Comparison of ENCODE assay signal across 15 cellular contexts in genomic region chr7:66326501-66327180, GRCh38.
DNase-seq lines count a peak whose midpoint lies in the region; ATAC-seq, FAIRE-seq and TF ChIP-seq lines count a peak whose summit lies in the region.
"Had no signal": no experiment of that assay in that cellular context is flagged by ENCODE, and none has a peak within 500 bp of the region (broad histone marks: within the 10 kb centered on the region; RNA-seq: fewer than 3 reads in every experiment).

No MANE protein-coding gene starts in this region.

- H3K4me1 ChIP-seq in K562 (replicated peaks in 1 of 2; ENCODE audit: control insufficient read depth in 2 of 2, insufficient read depth in 2 of 2, low read length in 2 of 2) = no peaks in the 10 kb centered on the region
- peaks cover 0 to 3% of the 10 kb centered on the region in 2 donors for H3K4me1 ChIP-seq in kidney (ENCODE audit: control insufficient read depth in 1 of 2, insufficient read depth in 1 of 2, low read depth in 1 of 2, low read length in 2 of 2)
- H3K4me1 ChIP-seq in neuronal stem cell (ENCODE audit: control insufficient read depth in 2 of 2, insufficient read depth in 1 of 2, low read depth in 1 of 2, low read length in 2 of 2) = no peaks in the 10 kb centered on the region

- no peak overlapping the region for H2BK5ac ChIP-seq in neuronal stem cell (ENCODE audit: low read length)

- ATAC-seq in K562 = no peak

- FAIRE-seq in K562 (lab: Jason Lieb, UNC) (no peak), kidney (lab: Jason Lieb, UNC) (peak; percentile 66)

- no peak for TF ChIP-seq POLR2A in K562 (conservative IDR thresholded peaks at IDR 0.05)

- no peak overlapping the region for H3K4ac ChIP-seq in neuronal stem cell (ENCODE audit: low read length)

- no peak overlapping the region for H2AFZ ChIP-seq in K562 (ENCODE audit: low read depth, low read length)
- no peak overlapping the region for H2AFZ ChIP-seq in neuronal stem cell (ENCODE audit: low read length)

- no peak overlapping the region for H4K8ac ChIP-seq in neuronal stem cell (ENCODE audit: low read depth, low read length)

- H4K20me1 ChIP-seq in K562 (replicated peaks; ENCODE audit: control insufficient read depth, insufficient read depth, low read length) = no peaks in the 10 kb centered on the region

- intact Hi-C loops in K562 (cut with micrococcal nuclease) (no loop called here), kidney (cut with DNase I) (no loop called here), dorsolateral prefrontal cortex (cut with DNase I) (no loop called here)

- H3K79me1 ChIP-seq in neuronal stem cell (ENCODE audit: low read depth, low read length) = no peaks in the 10 kb centered on the region

- H2AK5ac ChIP-seq in neuronal stem cell (ENCODE audit: low read depth, low read length) = no peak overlapping the region

- no peak for TF ChIP-seq CTCF in K562 (IDR thresholded peaks at IDR 0.05 in 2 of 3, conservative IDR thresholded peaks at IDR 0.05 in 1 of 3; ENCODE audit: insufficient read depth in 2 of 3, low read depth in 1 of 3, low read length in 3 of 3)
- no peak for TF ChIP-seq CTCF in kidney (IDR thresholded peaks at IDR 0.05; ENCODE audit: borderline replicate concordance, extremely low read depth, insufficient read depth)
- TF ChIP-seq CTCF in dorsolateral prefrontal cortex (IDR thresholded peaks at IDR 0.05 in 54 of 56, conservative IDR thresholded peaks at IDR 0.05 in 2 of 56; ENCODE audit: low read depth in 1 of 56, partially characterized antibody in 56 of 56) = no peak

- H3K36me3 ChIP-seq in K562 (ENCODE audit: control insufficient read depth, insufficient read depth, low read length) (no peaks in the 10 kb centered on the region), kidney (ENCODE audit: control insufficient read depth in 1 of 2, insufficient read depth in 2 of 2, low read length in 2 of 2) (no peaks in the 10 kb centered on the region), neuronal stem cell (replicated peaks in 1 of 2; ENCODE audit: control insufficient read depth in 2 of 2, insufficient read depth in 2 of 2, low read length in 2 of 2) (no peaks in the 10 kb centered on the region)

- H3K4me2 ChIP-seq in K562 (ENCODE audit: insufficient read depth, low read length) (no peak overlapping the region), neuronal stem cell (ENCODE audit: insufficient read depth, low read length, poor library complexity, severe bottlenecking) (no peak overlapping the region)
- H3K4me2 ChIP-seq: KMS-11 had no signal

- H3K23ac ChIP-seq in neuronal stem cell (ENCODE audit: low read depth, low read length, poor library complexity) = no peak overlapping the region

- no peaks in the 10 kb centered on the region for H3K9me1 ChIP-seq in K562 (ENCODE audit: control insufficient read depth, insufficient read depth, low read length)

- TF ChIP-seq EP300 in K562 (IDR thresholded peaks at IDR 0.05; ENCODE audit: low read length) = no peak

- H2BK120ac ChIP-seq in neuronal stem cell (ENCODE audit: low read depth, low read length) = no peak overlapping the region

- H3K27ac ChIP-seq in K562 (ENCODE audit: extremely low read depth, low read depth, low read length) = no peak overlapping the region
- H3K27ac ChIP-seq in kidney (ENCODE audit: low read depth in 2 of 2, low read length in 2 of 2) = no peak overlapping the region
- H3K27ac ChIP-seq in dorsolateral prefrontal cortex = no peak overlapping the region
- H3K27ac ChIP-seq in neuronal stem cell (replicated peaks; ENCODE audit: low read length) = no peak overlapping the region
- H3K27ac ChIP-seq: KMS-11 had no signal

- no peak overlapping the region for H2BK15ac ChIP-seq in neuronal stem cell (ENCODE audit: low read length)

- H4K91ac ChIP-seq in neuronal stem cell (ENCODE audit: low read depth, low read length, poor library complexity) = no peak overlapping the region

- H3K14ac ChIP-seq in neuronal stem cell (ENCODE audit: low read length) = no peak overlapping the region

- TF ChIP-seq RAD21 in K562 (CRISPR knock-in tag; conservative IDR thresholded peaks at IDR 0.05 in 1 of 2, IDR thresholded peaks at IDR 0.05 in 1 of 2) = no peak

- H3K9ac ChIP-seq in K562 (ENCODE audit: insufficient read depth in 1 of 2, low read depth in 2 of 2, low read length in 2 of 2) (no peak overlapping the region), kidney (ENCODE audit: low read length in 2 of 2) (no peak overlapping the region), neuronal stem cell (ENCODE audit: low read depth, low read length, poor library complexity) (no peak overlapping the region)
- H3K9ac ChIP-seq: KMS-11 had no signal

- H3K79me2 ChIP-seq in K562 (ENCODE audit: control insufficient read depth, insufficient read depth, low read length) = no peaks in the 10 kb centered on the region

- H3K27me3 ChIP-seq in K562 (ENCODE audit: control insufficient read depth in 2 of 2, insufficient read depth in 2 of 2, low read length in 2 of 2) (no peaks in the 10 kb centered on the region; a peak in 2 of 5 replicates), dorsolateral prefrontal cortex (no peaks in the 10 kb centered on the region), neuronal stem cell (ENCODE audit: control insufficient read depth in 3 of 3, insufficient read depth in 3 of 3, low read depth in 1 of 3, low read length in 3 of 3) (no peaks in the 10 kb centered on the region)

- no peak overlapping the region for H3K4me3 ChIP-seq in K562
- no peak overlapping the region for H3K4me3 ChIP-seq in kidney (ENCODE audit: low read length in 2 of 2)
- H3K4me3 ChIP-seq in dorsolateral prefrontal cortex = no peak overlapping the region
- no peak overlapping the region for H3K4me3 ChIP-seq in neuronal stem cell (ENCODE audit: low read length in 2 of 2)

- no peak overlapping the region for H2BK12ac ChIP-seq in neuronal stem cell (ENCODE audit: low read length)

- CTCF ChIA-PET in K562 (lab: Yijun Ruan, JAX; ENCODE audit: low intra/inter-chr PET ratio) = no interaction called here

- BruUV-seq in K562 (replicated peaks; lab: Mats Ljungman, UMichigan) = no TSS peak

- 6% methylated on average over 1 of the region's 1 CpG for WGBS in K562 (ENCODE audit: insufficient coverage, low coverage, missing lambda C conversion rate)
- no CpG with 5 or more reads among the region's 1 CpG for WGBS in neuronal stem cell (ENCODE audit: extremely low coverage in 2 of 2, insufficient read length in 2 of 2, insufficient replicate concordance in 1 of 2), 2 donors

- in situ Hi-C loops in K562 (cut with MboI) = no loop called here

- no peak overlapping the region for H3K18ac ChIP-seq in neuronal stem cell (ENCODE audit: low read length)

- H3K9me3 ChIP-seq in K562 (replicated peaks; ENCODE audit: control insufficient read depth, insufficient read depth, low read depth, low read length) (no peaks in the 10 kb centered on the region), kidney (ENCODE audit: control insufficient read depth in 1 of 2, low read length in 2 of 2) (no peaks in the 10 kb centered on the region), neuronal stem cell (replicated peaks in 1 of 2; ENCODE audit: control insufficient read depth in 2 of 2, insufficient read depth in 1 of 2, low read depth in 1 of 2, low read length in 2 of 2) (no peaks in the 10 kb centered on the region)

- peak; percentile 46 for DNase-seq in AG08396 (ENCODE audit: low spot score)
- DNase-seq in HS-27A (ENCODE audit: low read depth) = peak; percentile 52
- no peak for DNase-seq in K562 (ENCODE audit: extremely low read depth in 1 of 4, low spot score in 3 of 4)
- no peak for DNase-seq in kidney
- no peak for DNase-seq in NCI-H1694 treated with DMSO at 0.1 percent for 48 hours (lab: John Stamatoyannopoulos, UW)
- DNase-seq in NAMALWA (ENCODE audit: low spot score) = no peak
- no peak for DNase-seq in dorsolateral prefrontal cortex
- no peak for DNase-seq in neuronal stem cell (ENCODE audit: low spot score)
- DNase-seq: activated CD4-positive, CD25-positive, alpha-beta regulatory T cell treated with anti-CD3 and anti-CD28 coated beads, Interleukin-2, amount 50 U/mL, for 72 hours; activated T-cell treated with anti-CD3 and anti-CD28 coated beads, Interleukin-2, amount 50 U/mL, for 24 hours; CD4-positive, alpha-beta T cell; NCI-H2081; NK-92 treated with Interleukin-12 subunit alpha and Interleukin-12 subunit beta, amount 100 ng/mL, for 24 hours; right cardiac atrium had no signal

- POLR2A ChIA-PET in K562 (lab: Yijun Ruan, JAX) = no interaction called here

TF ChIP-seq in K562, 482 proteins besides CTCF, POLR2A, EP300 and RAD21:
- TF ChIP-seq NR2C1 (IDR thresholded peaks at IDR 0.05) (no peak), NR2C1 (tag; IDR thresholded peaks at IDR 0.05) (no peak), NCOR1 (IDR thresholded peaks at IDR 0.05) (peak; percentile 8; the same call in 1 of the 2 replicates), TEAD1 (CRISPR knock-in tag; IDR thresholded peaks at IDR 0.05) (peak in 1 of 2 experiments; percentile 44; a peak in 1 of 4 replicates), SMAD1 (IDR thresholded peaks at IDR 0.05; ENCODE audit: low read depth, low read length, partially characterized antibody) (no peak), KDM1A (IDR thresholded peaks at IDR 0.05) (peak; percentile 70 to 79), CBFA2T3 (IDR thresholded peaks at IDR 0.05) (peak; percentile 31), SOX6 (IDR thresholded peaks at IDR 0.05) (peak; percentile 70; the same call in 1 of the 2 replicates), FOXA3 (CRISPR knock-in tag; conservative IDR thresholded peaks at IDR 0.05 in 1 of 2, IDR thresholded peaks at IDR 0.05 in 1 of 2) (peak in 1 of 2 experiments; percentile 50; a peak in 2 of 4 replicates), ZNF512 (tag; IDR thresholded peaks at IDR 0.05) (no peak), SMAD3 (CRISPR knock-in tag; conservative IDR thresholded peaks at IDR 0.05) (no peak), SP1 (CRISPR knock-in tag; IDR thresholded peaks at IDR 0.05) (no peak), RCOR1 (IDR thresholded peaks at IDR 0.05; ENCODE audit: borderline replicate concordance in 1 of 2, low read depth in 2 of 2, low read length in 2 of 2) (peak in 1 of 2 experiments; percentile 68; a peak in 2 of 4 replicates), ARID1B (IDR thresholded peaks at IDR 0.05) (no peak)
TF ChIP-seq in K562: peak in this region for 7.

Comparison
In these comparisons a context has a peak if more than half of its experiments do, and no peak if none do; other contexts are left out.
1. DNase-seq: peak in AG08396 (single experiment) and HS-27A (single experiment); none in K562 (0 of 4), kidney (single experiment), NCI-H1694 treated with DMSO at 0.1 percent for 48 hours (single experiment), NAMALWA (single experiment), dorsolateral prefrontal cortex (0 of 10) and neuronal stem cell (single experiment).